11 cellular contexts compared by ENCODE assay signal in the genomic region with DNA sequence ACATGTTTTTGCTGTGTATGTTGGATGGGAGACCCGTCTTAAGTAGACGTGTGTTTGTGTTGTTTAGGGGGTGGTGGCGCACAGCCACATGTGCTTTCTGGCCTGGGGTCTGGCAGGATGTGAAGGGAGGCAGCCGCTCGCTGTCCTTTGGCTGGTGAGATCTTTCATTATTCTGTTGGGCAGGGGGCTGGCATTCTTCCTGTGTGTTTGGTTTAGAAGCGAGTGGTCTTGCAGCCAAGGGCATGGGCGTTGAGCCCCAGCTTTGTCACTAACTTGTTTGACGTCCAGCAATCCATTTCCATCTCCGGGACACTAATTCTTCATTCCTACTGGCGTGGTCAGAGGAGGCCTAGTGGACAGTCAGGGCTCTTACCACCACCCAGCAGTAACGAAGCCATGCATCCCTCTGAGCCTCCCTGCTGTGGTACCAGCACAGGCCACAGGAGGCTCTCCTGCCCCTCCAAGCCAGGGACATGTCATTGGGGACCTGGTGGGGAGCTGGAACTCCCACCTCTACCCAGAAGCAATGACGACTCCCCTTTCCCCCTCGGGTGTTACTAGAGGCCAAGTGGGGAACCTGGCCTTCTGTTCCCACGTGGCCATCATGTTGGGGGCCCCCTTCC. TPM values are rescaled to one million over a fixed set of nuclear protein-coding genes. Genes with fewer than 3 reads are reported as not detected.
DNase-seq lines count a peak whose midpoint lies in the region; ATAC-seq, FAIRE-seq and TF ChIP-seq lines count a peak whose summit lies in the region.
"Had no signal": no experiment of that assay in that cellular context is flagged by ENCODE, and none has a peak within 500 bp of the region (broad histone marks: within the 10 kb centered on the region; RNA-seq: fewer than 3 reads in every experiment).

No MANE protein-coding gene starts in this region.

- BruUV-seq in HepG2 (replicated peaks; lab: Mats Ljungman, UMichigan), result no TSS peak

- H3K4me3 ChIP-seq in HEK293 (ENCODE audit: low read depth, low read length) (no peak overlapping the region), bronchial epithelial cell (ENCODE audit: low read depth, low read length) (no peak overlapping the region), HepG2 (replicated peaks in 1 of 3; ENCODE audit: insufficient read depth in 1 of 3, low read depth in 2 of 3, low read length in 3 of 3) (no peak overlapping the region)

- TF ChIP-seq POLR2A in HepG2 (IDR thresholded peaks at IDR 0.05; ENCODE audit: insufficient read depth in 1 of 2, low read depth in 2 of 2, low read length in 2 of 2), result no peak

- no peak for TF ChIP-seq RAD21 in HepG2 (CRISPR knock-in tag; IDR thresholded peaks at IDR 0.05)

- TF ChIP-seq CTCF in HEK293 (tag by site-specific recombination; IDR thresholded peaks at IDR 0.05) (no peak), bronchial epithelial cell (IDR thresholded peaks at IDR 0.05; ENCODE audit: insufficient read depth, low read length, severe bottlenecking) (peak; percentile 12), HepG2 (CRISPR knock-in tag; IDR thresholded peaks at IDR 0.05) (peak; percentile 33; the same call in 1 of the 2 replicates)

- H3K4me1 ChIP-seq in HEK293 (ENCODE audit: control insufficient read depth, insufficient read depth, low read length), result 0 out of 2 replicates have a peak, but pooled peaks cover 3% of the 10 kb centered on the region
- H3K4me1 ChIP-seq in HepG2 (ENCODE audit: insufficient read depth, low read length), result no peaks in the 10 kb centered on the region

- intact Hi-C loops in HepG2 (cut with micrococcal nuclease; ENCODE audit: unreplicated experiment), result no loop called here

- H3K4me2 ChIP-seq in HepG2 (ENCODE audit: low read depth, low read length), result no peak overlapping the region

- peak; percentile 48 for DNase-seq in 8988T
- DNase-seq in bronchial epithelial cell (ENCODE audit: low read depth), result no peak
- DNase-seq in HepG2 (ENCODE audit: low spot score), result peak; percentile 16
- no peak for DNase-seq in NCI-H187 treated with DMSO at 0.1 percent for 48 hours (lab: John Stamatoyannopoulos, UW)
- no peak for DNase-seq in stimulated activated CD4-positive, alpha-beta T cell treated with anti-CD3 and anti-CD28 coated beads, Interleukin-4, amount 100 ng/mL, for 24 hours
- no peak for DNase-seq in OCI-M1 (lab: John Stamatoyannopoulos, UW)
- DNase-seq: activated B cell treated with CpG ODN at 0.5 μM for 24 hours; NK-92 treated with Interleukin-12 subunit alpha and Interleukin-12 subunit beta, amount 100 ng/mL, for 24 hours had no signal

- in situ Hi-C loops in HepG2 (cut with HindIII; ENCODE audit: extremely low pct_ligation_motif_present, low pct_unique_long_range_greater_than_20kb), result no loop called here

- H3K27me3 ChIP-seq in bronchial epithelial cell (ENCODE audit: control insufficient read depth, insufficient read depth, low read length), result no peaks in the 10 kb centered on the region
- H3K27me3 ChIP-seq in HepG2 (ENCODE audit: control insufficient read depth in 1 of 2, insufficient read depth in 2 of 2, low read length in 2 of 2), result peaks cover 1 to 15% of the 10 kb centered on the region in 2 experiments; a peak in 4 of 5 replicates

- no peaks in the 10 kb centered on the region; the same call in 1 of the 2 replicates for H3K9me3 ChIP-seq in HEK293 (ENCODE audit: control insufficient read depth, insufficient read depth, low read depth, low read length)
- H3K9me3 ChIP-seq in HepG2 (ENCODE audit: low read length), result no peaks in the 10 kb centered on the region

- H4K20me1 ChIP-seq in HepG2 (ENCODE audit: insufficient read depth, low read length), result no peaks in the 10 kb centered on the region

- no peak overlapping the region for H3K9ac ChIP-seq in HepG2 (ENCODE audit: insufficient read depth, low read depth, low read length)

- POLR2A ChIA-PET in HEK293 (lab: Yijun Ruan, JAX), result no interaction called here
- POLR2A ChIA-PET in HepG2 (lab: Yijun Ruan, JAX), result no interaction called here

- WGBS in HepG2 (ENCODE audit: low lambda C conversion rate), result 38% methylated on average over 10 of the region's 14 CpGs

- FAIRE-seq in bronchial epithelial cell (lab: Jason Lieb, UNC) (peak; percentile 64), HepG2 (lab: Jason Lieb, UNC) (no peak)

- H2AFZ ChIP-seq in HepG2 (ENCODE audit: low read length), result no peak overlapping the region

- CTCF ChIA-PET in HEK293 (lab: Yijun Ruan, JAX), result interaction anchor here (0.6 kb wide), 3 partner anchors 82 to 283 kb away, joined by 3 to 4 read pairs (median 3); no protein-coding TSS in a partner anchor
- CTCF ChIA-PET in HepG2 (lab: Yijun Ruan, JAX; ENCODE audit: low intra/inter-chr PET ratio, low total read pairs), result interaction anchor here (0.8 kb wide), 1 partner anchor 314 kb away, joined by 3 read pairs; no protein-coding TSS in a partner anchor

- H3K27ac ChIP-seq in HEK293 (ENCODE audit: extremely low read depth, low read depth, low read length) (no peak overlapping the region), HepG2 (ENCODE audit: extremely low read length, insufficient read depth, low read length) (no peak overlapping the region)

- ATAC-seq in HepG2 (peak; percentile 100), GM19023 (IDR thresholded peaks at IDR 0.05; ENCODE audit: unreplicated experiment) (no peak)
- ATAC-seq: activated naive CD4-positive, alpha-beta T cell treated with anti-CD3 and anti-CD28 coated beads, Interleukin-2, amount 50 U/mL, for 72 hours had no signal

- TF ChIP-seq EP300 in HepG2 (IDR thresholded peaks at IDR 0.05; ENCODE audit: low read depth in 2 of 2, low read length in 2 of 2) (no peak), HepG2 (CRISPR knock-in tag; IDR thresholded peaks at IDR 0.05; ENCODE audit: borderline replicate concordance) (no peak)

- H3K79me2 ChIP-seq in HepG2 (ENCODE audit: insufficient read depth, low read length), result no peaks in the 10 kb centered on the region

- H3K36me3 ChIP-seq in HEK293 (ENCODE audit: control insufficient read depth in 2 of 2, insufficient read depth in 1 of 2, low read length in 2 of 2) (no peaks in the 10 kb centered on the region), bronchial epithelial cell (ENCODE audit: control insufficient read depth, insufficient read depth, low read length) (no peaks in the 10 kb centered on the region), HepG2 (replicated peaks in 1 of 2; ENCODE audit: control insufficient read depth in 1 of 2, insufficient read depth in 2 of 2, low read length in 2 of 2) (no peaks in the 10 kb centered on the region)

TF ChIP-seq in HEK293, 187 proteins besides CTCF, POLR2A, EP300 and RAD21 (continues in another document):
- 0 out of 2 replicates have a peak, but pooled peaks have one; percentile 8 for TF ChIP-seq ZIC2 (tag by site-specific recombination; IDR thresholded peaks at IDR 0.05)

TF ChIP-seq in HepG2, 621 proteins besides CTCF, POLR2A, EP300 and RAD21 (continues in another document):
- TF ChIP-seq SYNCRIP (IDR thresholded peaks at IDR 0.05; ENCODE audit: insufficient read depth, low read depth, low read length), result no peak
- TF ChIP-seq ZNF24 (IDR thresholded peaks at IDR 0.05), result no peak
- TF ChIP-seq NFATC3 (CRISPR knock-in tag; IDR thresholded peaks at IDR 0.05), result no peak

RNA-seq across cellular contexts. Expression of a gene that starts 10.7 kb away (rescaled TPM):
- total RNA-seq in bronchial epithelial cell (11.5 and 14.5 TPM in 2 replicates), HepG2 (2016; rRNA removed; fragmentation: Illumina TruSeq; extraction: Trizol) (0.07 TPM in 2 replicates)
- total RNA-seq in HepG2 (2016; cell fraction: cytosol; rRNA removed; fragmentation: Illumina TruSeq; extraction: Trizol; ENCODE audit: low read depth), result not detected in 2 replicates
- 0.04 TPM in 1 of 2 replicates, not detected in the other for total RNA-seq in HepG2 (2016; cell fraction: insoluble cytoplasmic fraction; rRNA removed; fragmentation: Illumina TruSeq; extraction: Trizol)
- 0.06 and 0.07 TPM in 2 replicates for total RNA-seq in HepG2 (2016; cell fraction: membrane; rRNA removed; fragmentation: Illumina TruSeq; extraction: Trizol)
- total RNA-seq in HepG2 (2016; cell fraction: nucleus; rRNA removed; fragmentation: Illumina TruSeq; extraction: Trizol), result 0.16 TPM in 1 of 2 replicates, not detected in the other
- polyA plus RNA-seq in HepG2 (2011; rRNA removed), result 0.21 and 0.26 TPM in 2 replicates
- 0.15 and 0.27 TPM in 2 replicates for polyA plus RNA-seq in HepG2 (2011; cell fraction: cytosol; rRNA removed)
- polyA plus RNA-seq in HepG2 (2011; cell fraction: nucleus; rRNA removed), result 0.24 and 0.33 TPM in 2 replicates
- polyA plus RNA-seq in HepG2 (2012), result 0.24 and 0.53 TPM in 2 replicates
- polyA plus RNA-seq in HepG2 (2016; cell fraction: cytosol; fragmentation: Illumina TruSeq; extraction: Trizol; ENCODE audit: low read depth), result 0.03 TPM in 1 of 2 replicates, not detected in the other
- not detected in 2 replicates for polyA plus RNA-seq in HepG2 (2016; cell fraction: insoluble cytoplasmic fraction; fragmentation: Illumina TruSeq; extraction: Trizol; ENCODE audit: low read depth)
- 0.03 and 0.12 TPM in 2 replicates for polyA plus RNA-seq in HepG2 (2016; cell fraction: membrane; fragmentation: Illumina TruSeq; extraction: Trizol; ENCODE audit: low read depth)
- 0.15 TPM in 1 of 2 replicates, not detected in the other for polyA plus RNA-seq in HepG2 (2016; cell fraction: nucleus; fragmentation: Illumina TruSeq; extraction: Trizol; ENCODE audit: insufficient read depth, low read depth)
- polyA minus RNA-seq in HepG2 (2011; rRNA and poly(A)+ RNA removed; ENCODE audit: low replicate concordance), result 0.06 and 7.6 TPM in 2 replicates
- polyA minus RNA-seq in HepG2 (2011; cell fraction: cytosol; rRNA and poly(A)+ RNA removed), result 0.10 and 0.26 TPM in 2 replicates
- polyA minus RNA-seq in HepG2 (2011; cell fraction: nucleus; rRNA and poly(A)+ RNA removed), result 0.12 and 0.26 TPM in 2 replicates
- total RNA-seq: activated B cell treated with CpG ODN at 0.5 μM for 24 hours; activated naive CD4-positive, alpha-beta T cell treated with anti-CD3 and anti-CD28 coated beads, Interleukin-2, amount 50 U/mL, for 72 hours had no signal

Comparison
In these comparisons a context has a peak if more than half of its experiments do, and no peak if none do; other contexts are left out.
1. DNase-seq: peak in 8988T (single experiment) and HepG2 (single experiment); none in bronchial epithelial cell (single experiment), NCI-H187 treated with DMSO at 0.1 percent for 48 hours (single experiment), stimulated activated CD4-positive, alpha-beta T cell treated with anti-CD3 and anti-CD28 coated beads, Interleukin-4, amount 100 ng/mL, for 24 hours (single experiment) and OCI-M1 (single experiment).
2. RNA of a gene that starts 10.7 kb away (total RNA-seq): 11.5 to 14.5 TPM in bronchial epithelial cell; 0.04 to 0.16 TPM in HepG2; every median in the first group is over 10 times any median in the second.